In genomic region chr2:143259368-143259958, GRCh38 we compare ENCODE assay signal across 8 cellular contexts.
DNase-seq lines count a peak whose midpoint lies in the region; ATAC-seq and TF ChIP-seq lines count a peak whose summit lies in the region.

No MANE protein-coding gene starts in this region.

- TF ChIP-seq POLR2A in sigmoid colon (IDR thresholded peaks at IDR 0.05) = no peak

- intact Hi-C loops in left ventricle myocardium superior (cut with micrococcal nuclease) (no loop called here), sigmoid colon (cut with DNase I) (loop anchor here (2.0 to 5.0 kb wide), 3 partner anchors 97 to 227 kb away; no protein-coding TSS in a partner anchor)

- H3K4me3 ChIP-seq in adipocyte (ENCODE audit: low read length) (peak overlapping the region; percentile 48), sigmoid colon (no peak overlapping the region)

- peak; percentile 16 to 69 (median 46) for TF ChIP-seq CTCF in sigmoid colon (IDR thresholded peaks at IDR 0.05)

- H3K4me1 ChIP-seq in adipocyte (ENCODE audit: control insufficient read depth, insufficient read depth, low read length) (peaks cover 6% of the 10 kb centered on the region), sigmoid colon (peaks cover 0 to 3% (median 0%) of the 10 kb centered on the region in 4 donors)

- peak; percentile 68 for ATAC-seq in GM21723 (IDR thresholded peaks at IDR 0.05; ENCODE audit: unreplicated experiment)
- ATAC-seq in left ventricle myocardium superior = peak; percentile 55
- ATAC-seq in GM18873 (IDR thresholded peaks at IDR 0.05; ENCODE audit: low FRiP score, unreplicated experiment) = no peak

- H3K36me3 ChIP-seq in adipocyte (ENCODE audit: control insufficient read depth, insufficient read depth, low read length, severe bottlenecking) (no peaks in the 10 kb centered on the region), sigmoid colon (no peaks in the 10 kb centered on the region)

- H3K27ac ChIP-seq in sigmoid colon = no peak overlapping the region

- no peaks in the 10 kb centered on the region for H3K27me3 ChIP-seq in adipocyte (replicated peaks; ENCODE audit: control insufficient read depth, insufficient read depth, low read length)
- no peaks in the 10 kb centered on the region for H3K27me3 ChIP-seq in sigmoid colon

- no peaks in the 10 kb centered on the region for H3K9me3 ChIP-seq in adipocyte (ENCODE audit: control insufficient read depth, low read length)
- H3K9me3 ChIP-seq in sigmoid colon = no peaks in the 10 kb centered on the region

- DNase-seq in DMS153 treated with DMSO at 0.1 percent for 48 hours (lab: John Stamatoyannopoulos, UW; ENCODE audit: unreplicated experiment) (peak; percentile 62), MV-4-11 (lab: John Stamatoyannopoulos, UW) (peak; percentile 55), SW480 (ENCODE audit: low spot score) (peak; percentile 62), adipocyte (ENCODE audit: low read depth) (peak; percentile 92), left ventricle myocardium superior (peak; percentile 22), sigmoid colon (peak; percentile 61)

- peak overlapping the region; percentile 27 for H3K9ac ChIP-seq in adipocyte (ENCODE audit: low read length)

- no peak for TF ChIP-seq EP300 in sigmoid colon (IDR thresholded peaks at IDR 0.05)

- WGBS in sigmoid colon, 2 donors = 2 to 13% methylated on average over 5 of the region's 5 CpGs

Comparison
In these comparisons a context has a peak if more than half of its experiments do, and no peak if none do; other contexts are left out.
1. DNase-seq: peak in every context shown above with its lines; median percentile 92 in adipocyte; 62 in DMS153 treated with DMSO at 0.1 percent for 48 hours; 62 in SW480; 61 in sigmoid colon; 55 in MV-4-11; 22 in left ventricle myocardium superior.